ENCODE assay signal across 10 cellular contexts in genomic region chr19:6126335-6126974, GRCh38. TPM values are rescaled to one million over a fixed set of nuclear protein-coding genes. Genes with fewer than 3 reads are reported as not detected.
DNase-seq lines count a peak whose midpoint lies in the region; ATAC-seq and TF ChIP-seq lines count a peak whose summit lies in the region.
"Had no signal": no experiment of that assay in that cellular context is flagged by ENCODE, and none has a peak within 500 bp of the region (broad histone marks: within the 10 kb centered on the region; RNA-seq: fewer than 3 reads in every experiment).

No MANE protein-coding gene starts in this region.

- H3K27me3 Mint-ChIP-seq in Caco-2 (ENCODE audit: insufficient read depth, unreplicated experiment) (no peaks in the 10 kb centered on the region), H9 (ENCODE audit: low read depth) (peaks cover 18% of the 10 kb centered on the region)
- H3K27me3 Mint-ChIP-seq in activated CD8-positive, alpha-beta T cell treated with anti-CD3 and anti-CD28 coated beads, Interleukin-2, amount 10 ng/mL, durations not matched to agents 7 days and 5 days (ENCODE audit: low read depth): peaks cover 2% of the 10 kb centered on the region
- H3K27me3 Mint-ChIP-seq: IgD-negative memory B cell had no signal

- peak; percentile 65 to 79 for TF ChIP-seq RAD21 in liver (IDR thresholded peaks at IDR 0.05)

- H3K27ac ChIP-seq in H9 (ENCODE audit: insufficient read length, low read depth, low read length): no peak overlapping the region
- no peak overlapping the region for H3K27ac ChIP-seq in liver (ENCODE audit: low read depth in 1 of 2, low read length in 2 of 2)

- intact Hi-C loops in Caco-2 (cut with micrococcal nuclease; ENCODE audit: unreplicated experiment): no loop called here

- H3K79me1 ChIP-seq in H9 (ENCODE audit: insufficient read depth, low read depth, low read length, poor library complexity, severe bottlenecking): no peaks in the 10 kb centered on the region

- H2BK120ac ChIP-seq in H9 (ENCODE audit: low read depth, low read length, poor library complexity, severe bottlenecking): no peak overlapping the region

- H3K4me3 Mint-ChIP-seq in Caco-2 (ENCODE audit: unreplicated experiment) (no peak overlapping the region), H9 (no peak overlapping the region; a peak in 1 of 5 replicates)
- no peak overlapping the region for H3K4me3 Mint-ChIP-seq in activated CD8-positive, alpha-beta T cell treated with anti-CD3 and anti-CD28 coated beads, Interleukin-2, amount 10 ng/mL, durations not matched to agents 7 days and 5 days
- H3K4me3 Mint-ChIP-seq: IgD-negative memory B cell had no signal

- H3K4ac ChIP-seq in H9 (ENCODE audit: low read depth, low read length): no peak overlapping the region

- no peak overlapping the region for H3K9ac ChIP-seq in H9 (ENCODE audit: extremely low read depth, insufficient read length, low read length)
- H3K9ac ChIP-seq in liver (ENCODE audit: low read depth in 1 of 2, low read length in 2 of 2): no peak overlapping the region

- H3K36me3 ChIP-seq in Caco-2 (ENCODE audit: control insufficient read depth, insufficient read depth, low read length): no peaks in the 10 kb centered on the region
- H3K36me3 ChIP-seq in liver (ENCODE audit: control insufficient read depth in 4 of 4, insufficient read depth in 3 of 4, low read depth in 1 of 4, low read length in 3 of 4): no peaks in the 10 kb centered on the region

- no peaks in the 10 kb centered on the region for H4K20me1 ChIP-seq in H9 (ENCODE audit: control insufficient read depth, insufficient read depth, insufficient read length)

- no peak overlapping the region for H2AK5ac ChIP-seq in H9 (ENCODE audit: insufficient read length, low read length)

- H3T11ph ChIP-seq in H9 (ENCODE audit: low read length): no peak overlapping the region

- H4K8ac ChIP-seq in H9 (replicated peaks; ENCODE audit: insufficient read length, low read depth, low read length): no peak overlapping the region

- no peak overlapping the region for H3K4me2 ChIP-seq in H9 (ENCODE audit: insufficient read depth, insufficient read length, low read length)

- H3K27ac Mint-ChIP-seq in Caco-2 (ENCODE audit: unreplicated experiment) (no peak overlapping the region), H9 (no peak overlapping the region; a peak in 1 of 7 replicates)
- no peak overlapping the region for H3K27ac Mint-ChIP-seq in activated CD8-positive, alpha-beta T cell treated with anti-CD3 and anti-CD28 coated beads, Interleukin-2, amount 10 ng/mL, durations not matched to agents 7 days and 5 days
- H3K27ac Mint-ChIP-seq: IgD-negative memory B cell had no signal

- H3K36me3 Mint-ChIP-seq in Caco-2 (ENCODE audit: insufficient read depth, unreplicated experiment): no peaks in the 10 kb centered on the region
- peaks cover 0 to 3% (median 2%) of the 10 kb centered on the region in 3 experiments; a peak in 4 of 7 replicates for H3K36me3 Mint-ChIP-seq in H9 (ENCODE audit: insufficient read depth in 1 of 3, low read depth in 3 of 3)
- no peaks in the 10 kb centered on the region for H3K36me3 Mint-ChIP-seq in activated CD8-positive, alpha-beta T cell treated with anti-CD3 and anti-CD28 coated beads, Interleukin-2, amount 10 ng/mL, durations not matched to agents 7 days and 5 days (ENCODE audit: low read depth)
- H3K36me3 Mint-ChIP-seq: IgD-negative memory B cell had no signal

- BruUV-seq in Caco-2 (replicated peaks; lab: Mats Ljungman, UMichigan): no TSS peak

- POLR2A ChIA-PET in Caco-2 (lab: Charles Lee): interaction anchor here (0.5 to 0.6 kb wide), 3 partner anchors 10 to 300 kb away, joined by 3 to 17 read pairs (median 3); no protein-coding TSS in a partner anchor
- POLR2A ChIA-PET in activated CD8-positive, alpha-beta T cell treated with anti-CD3 and anti-CD28 coated beads, Interleukin-2, amount 10 ng/mL, durations not matched to agents 7 days and 5 days (lab: Charles Lee): no interaction called here

- CTCF ChIA-PET in Caco-2 (lab: Charles Lee): interaction anchor here (0.5 to 3.4 kb wide), 20 partner anchors 15 to 737 kb away, joined by 3 to 48 read pairs (median 6); partner anchors contain the start of genes ALKBH7 and KHSRP
- CTCF ChIA-PET in activated CD8-positive, alpha-beta T cell treated with anti-CD3 and anti-CD28 coated beads, Interleukin-2, amount 10 ng/mL, durations not matched to agents 7 days and 5 days (lab: Charles Lee): interaction anchor here (0.6 to 6.0 kb wide), 42 partner anchors 11 to 737 kb away, joined by 3 to 142 read pairs (median 5); partner anchors contain the start of genes ALKBH7 and CLPP

- H3K18ac ChIP-seq in H9 (ENCODE audit: insufficient read length, low read depth, low read length): no peak overlapping the region

- no peak overlapping the region for H4K5ac ChIP-seq in H9 (ENCODE audit: insufficient read length, low read depth, low read length)

- H3K9me3 ChIP-seq in Caco-2 (no peaks in the 10 kb centered on the region), H9 (ENCODE audit: control insufficient read depth, low read depth, low read length) (no peaks in the 10 kb centered on the region), liver (ENCODE audit: control insufficient read depth in 4 of 4, low read length in 3 of 4) (no peaks in the 10 kb centered on the region)

- no peak overlapping the region for H2AFZ ChIP-seq in H9 (ENCODE audit: low read length)

- DNase-seq in Caco-2: peak; percentile 65 to 66
- DNase-seq in H9: peak; percentile 50
- peak; percentile 69 for DNase-seq in NCI-H2171 treated with DMSO at 0.1 percent for 48 hours (lab: John Stamatoyannopoulos, UW)
- DNase-seq in activated CD8-positive, alpha-beta T cell treated with anti-CD3 and anti-CD28 coated beads, Interleukin-2, amount 10 ng/mL, durations not matched to agents 7 days and 5 days: peak; percentile 29
- DNase-seq in cerebellar nuclear complex (lab: John Stamatoyannopoulos, UW): no peak
- no peak for DNase-seq in NK-92 treated with Interleukin-12 subunit alpha and Interleukin-12 subunit beta, amount 100 ng/mL, for 24 hours (lab: John Stamatoyannopoulos, UW)
- DNase-seq: left cardiac atrium had no signal

- H2BK5ac ChIP-seq in H9 (ENCODE audit: insufficient read length, low read length): no peak overlapping the region

- no peak overlapping the region for H3K14ac ChIP-seq in H9 (ENCODE audit: insufficient read depth, low read length)

- no peaks in the 10 kb centered on the region for H3K23me2 ChIP-seq in H9 (ENCODE audit: insufficient read length, low read depth, low read length, poor library complexity, severe bottlenecking)

- no peaks in the 10 kb centered on the region for H3K79me2 ChIP-seq in H9 (ENCODE audit: insufficient read depth, low read length)

- no peaks in the 10 kb centered on the region for H3K4me1 ChIP-seq in Caco-2
- no peaks in the 10 kb centered on the region for H3K4me1 ChIP-seq in H9 (ENCODE audit: insufficient read depth, low read length)
- H3K4me1 ChIP-seq in liver (ENCODE audit: control insufficient read depth in 4 of 4, insufficient read depth in 4 of 4, low read length in 3 of 4): no peaks in the 10 kb centered on the region

- no peak overlapping the region for H3K23ac ChIP-seq in H9 (ENCODE audit: insufficient read length, low read depth, low read length)

- TF ChIP-seq CTCF in Caco-2 (IDR thresholded peaks at IDR 0.05; ENCODE audit: insufficient read depth in 1 of 2, low read depth in 1 of 2, low read length in 1 of 2, severe bottlenecking in 1 of 2, unreplicated experiment in 1 of 2) (peak in 1 of 2 experiments; percentile 14), H9 (conservative IDR thresholded peaks at IDR 0.05) (peak; percentile 53; the same call in 2 of the 3 replicates), liver (IDR thresholded peaks at IDR 0.05; ENCODE audit: low read depth, low read length, missing input control) (peak; percentile 13)

- H3K4me1 Mint-ChIP-seq in Caco-2 (ENCODE audit: low read depth, unreplicated experiment) (no peaks in the 10 kb centered on the region), H9 (no peaks in the 10 kb centered on the region)
- peaks cover 2% of the 10 kb centered on the region for H3K4me1 Mint-ChIP-seq in activated CD8-positive, alpha-beta T cell treated with anti-CD3 and anti-CD28 coated beads, Interleukin-2, amount 10 ng/mL, durations not matched to agents 7 days and 5 days (ENCODE audit: low read depth)

- H2BK20ac ChIP-seq in H9 (ENCODE audit: low read depth, low read length, poor library complexity, severe bottlenecking): no peak overlapping the region

- no peaks in the 10 kb centered on the region for H3K9me3 Mint-ChIP-seq in Caco-2 (ENCODE audit: unreplicated experiment)
- peaks cover 25 to 45% of the 10 kb centered on the region in 2 experiments for H3K9me3 Mint-ChIP-seq in H9
- no peaks in the 10 kb centered on the region for H3K9me3 Mint-ChIP-seq in activated CD8-positive, alpha-beta T cell treated with anti-CD3 and anti-CD28 coated beads, Interleukin-2, amount 10 ng/mL, durations not matched to agents 7 days and 5 days (ENCODE audit: insufficient read depth)

- no peak overlapping the region for H2BK15ac ChIP-seq in H9 (ENCODE audit: low read depth, low read length)

- no peak overlapping the region for H3K56ac ChIP-seq in H9 (ENCODE audit: insufficient read length, low read depth, low read length)

- no peak overlapping the region for H4K91ac ChIP-seq in H9 (ENCODE audit: insufficient read length, low read depth, low read length)

- no peak overlapping the region for H3K4me3 ChIP-seq in Caco-2 (ENCODE audit: low read depth, low read length)
- no peak overlapping the region for H3K4me3 ChIP-seq in liver (ENCODE audit: low read depth in 1 of 3, low read length in 3 of 3)

- peak; percentile 71 for ATAC-seq in activated CD8-positive, alpha-beta T cell treated with anti-CD3 and anti-CD28 coated beads, Interleukin-2, amount 10 ng/mL, durations not matched to agents 7 days and 5 days
- no peak for ATAC-seq in HG02642 (IDR thresholded peaks at IDR 0.05; ENCODE audit: poor library complexity, unreplicated experiment)

- H2BK12ac ChIP-seq in H9 (ENCODE audit: insufficient read length, low read depth, low read length): no peak overlapping the region

- WGBS in H9 (ENCODE audit: extremely low coverage, insufficient read length, low lambda C conversion rate): no CpG with 5 or more reads among the region's 3 CpGs
- 37% methylated on average over 3 of the region's 3 CpGs for WGBS in liver

- H3K27me3 ChIP-seq in Caco-2 (replicated peaks; ENCODE audit: control insufficient read depth, insufficient read depth, low read length) (no peaks in the 10 kb centered on the region), H9 (ENCODE audit: insufficient read depth, low read length) (no peaks in the 10 kb centered on the region), liver (ENCODE audit: control insufficient read depth in 4 of 4, insufficient read depth in 4 of 4, low read length in 3 of 4) (no peaks in the 10 kb centered on the region)

RNA-seq across cellular contexts. Expression of gene ACSBG2, which starts 9.0 kb away (rescaled TPM):
- total RNA-seq in Caco-2 (2022) (not detected in 2 replicates), H9 (2021) (not detected in 2 replicates), liver (not detected)
- not detected for total RNA-seq in activated CD8-positive, alpha-beta T cell treated with anti-CD3 and anti-CD28 coated beads, Interleukin-2, amount 10 ng/mL, durations not matched to agents 7 days and 5 days
- not detected for polyA plus RNA-seq in liver
- total RNA-seq: left cardiac atrium had no signal
- polyA plus RNA-seq: IgD-negative memory B cell had no signal

RNA-seq across cellular contexts. Expression of gene RFX2, which starts 16.2 kb away (rescaled TPM):
- total RNA-seq in Caco-2 (2022) (9.3 and 10.2 TPM in 2 replicates), H9 (2021) (2.9 and 3.7 TPM in 2 replicates), liver (1 to 10 TPM; 3.5 to 5.1 TPM)
- 10 to 100 TPM; 12.3 to 13.8 TPM for total RNA-seq in activated CD8-positive, alpha-beta T cell treated with anti-CD3 and anti-CD28 coated beads, Interleukin-2, amount 10 ng/mL, durations not matched to agents 7 days and 5 days
- 1 to 10 TPM in 1 of 2 donors, under 1 TPM in 1; 0.67 to 2.1 TPM for polyA plus RNA-seq in liver

Comparison
In these comparisons a context has a peak if more than half of its experiments do, and no peak if none do; other contexts are left out.
1. DNase-seq: peak in Caco-2 (2 of 2), H9 (single experiment), NCI-H2171 treated with DMSO at 0.1 percent for 48 hours (single experiment) and activated CD8-positive, alpha-beta T cell treated with anti-CD3 and anti-CD28 coated beads, Interleukin-2, amount 10 ng/mL, durations not matched to agents 7 days and 5 days (single experiment); none in cerebellar nuclear complex (0 of 2) and NK-92 treated with Interleukin-12 subunit alpha and Interleukin-12 subunit beta, amount 100 ng/mL, for 24 hours (single experiment).